In the genomic region with DNA sequence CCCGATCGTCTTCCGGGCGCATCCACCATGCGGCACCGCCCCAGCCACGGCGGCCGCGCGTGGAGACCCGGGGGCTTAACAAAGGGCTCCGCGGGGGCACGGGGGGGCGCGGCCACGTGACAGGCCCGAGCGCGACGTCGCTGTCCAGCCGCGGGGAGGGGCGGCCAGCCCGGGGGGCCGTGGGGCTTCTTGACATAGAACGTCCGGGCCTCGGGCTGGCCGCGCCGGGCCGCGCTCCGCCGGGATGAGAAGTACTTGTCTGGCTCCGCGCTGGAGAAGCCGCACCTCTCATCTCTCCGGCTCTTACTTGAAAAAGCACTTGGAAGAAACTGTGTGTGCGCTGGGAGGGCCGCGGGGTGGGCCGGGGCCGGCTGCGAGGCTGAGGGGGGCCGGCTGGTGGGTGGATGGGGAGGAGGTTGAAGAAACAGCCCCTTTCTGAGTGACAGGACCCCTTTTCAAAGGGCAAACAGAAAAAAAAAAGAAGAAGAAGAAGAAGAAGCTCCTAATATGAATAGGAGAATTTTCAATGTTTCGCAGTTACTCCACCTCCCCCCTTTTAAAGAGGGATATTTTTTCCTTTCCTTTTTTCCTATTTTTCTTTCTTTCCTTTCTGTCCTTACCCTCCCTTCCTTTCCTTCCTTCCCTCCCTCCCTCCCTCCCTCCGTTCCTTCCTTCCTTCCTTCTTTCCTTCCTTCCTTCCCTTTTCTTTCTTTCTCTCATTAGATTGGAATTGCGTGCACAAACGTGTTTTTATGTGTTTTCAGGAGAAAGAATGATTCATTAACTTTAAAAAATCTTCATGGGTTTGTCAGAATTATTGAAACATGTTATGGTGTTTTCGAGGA, we compare ENCODE assay signal across 10 cellular contexts. TPM values are rescaled to one million over a fixed set of nuclear protein-coding genes. Genes with fewer than 3 reads are reported as not detected.
DNase-seq lines count a peak whose midpoint lies in the region; ATAC-seq, FAIRE-seq and TF ChIP-seq lines count a peak whose summit lies in the region.
"Had no signal": no experiment of that assay in that cellular context is flagged by ENCODE, and none has a peak within 500 bp of the region (broad histone marks: within the 10 kb centered on the region; RNA-seq: fewer than 3 reads in every experiment).

No MANE protein-coding gene starts in this region.

- no peak overlapping the region for H2BK5ac ChIP-seq in H1 (ENCODE audit: low read depth, low read length)

- H3K4me3 Mint-ChIP-seq in neural crest cell, result peak overlapping the region; percentile 90
- H3K4me3 Mint-ChIP-seq in stimulated activated memory B cell treated with anti-CD40 and anti-IgM and Interleukin-4, amounts not matched to agents 10 μg/mL and 1 μg/mL and 100 μg/mL, for 72 hours, result no peak overlapping the region

- H3K9me3 ChIP-seq in HEK293 (ENCODE audit: control insufficient read depth, insufficient read depth, low read depth, low read length) (no peaks in the 10 kb centered on the region), H1 (ENCODE audit: insufficient read depth in 2 of 2, low read depth in 1 of 2, low read length in 1 of 2) (no peaks in the 10 kb centered on the region), small intestine (ENCODE audit: control insufficient read depth, low read depth) (no peaks in the 10 kb centered on the region)

- H2AFZ ChIP-seq in H1 (ENCODE audit: low read length), result no peak overlapping the region

- H3K36me3 ChIP-seq in HEK293 (ENCODE audit: control insufficient read depth in 2 of 2, insufficient read depth in 1 of 2, low read length in 2 of 2), result no peaks in the 10 kb centered on the region
- peaks cover 0 to 4% (median 0%) of the 10 kb centered on the region in 4 experiments; a peak in 2 of 8 replicates for H3K36me3 ChIP-seq in H1 (ENCODE audit: control insufficient read depth in 2 of 4, insufficient read depth in 4 of 4, low read length in 3 of 4)
- no peaks in the 10 kb centered on the region for H3K36me3 ChIP-seq in small intestine (ENCODE audit: control insufficient read depth in 2 of 2, insufficient read depth in 2 of 2, low read length in 2 of 2)

- peak overlapping the region; percentile 19; the same call in 1 of the 2 replicates for H3K4me3 ChIP-seq in AG04449 (ENCODE audit: low read depth, low read length)
- no peak overlapping the region for H3K4me3 ChIP-seq in HEK293 (ENCODE audit: low read depth, low read length)
- peak overlapping the region in 1 of 4 experiments; percentile 45; a peak in 2 of 8 replicates for H3K4me3 ChIP-seq in H1 (ENCODE audit: extremely low read depth in 1 of 4, insufficient read depth in 2 of 4, low read depth in 3 of 4, low read length in 4 of 4)
- H3K4me3 ChIP-seq in small intestine (ENCODE audit: low read depth in 1 of 2, low read length in 2 of 2), result no peak overlapping the region

- H3K23ac ChIP-seq in H1 (ENCODE audit: insufficient read length), result no peak overlapping the region

- DNase-seq in AG04449 (ENCODE audit: low read depth, low spot score) (no peak), H1 (ENCODE audit: low read depth in 1 of 2, low spot score in 2 of 2) (no peak), neural crest cell (ENCODE audit: low read depth, low spot score) (no peak), small intestine (no peak), DMS153 treated with DMSO at 0.1 percent for 48 hours (lab: John Stamatoyannopoulos, UW; ENCODE audit: unreplicated experiment) (no peak)
- DNase-seq in stimulated activated CD4-positive, alpha-beta T cell treated with anti-CD3 and anti-CD28 coated beads, Interleukin-4, amount 100 ng/mL, for 1 hour, result no peak
- DNase-seq: activated CD4-positive, alpha-beta T cell treated with anti-CD3 and anti-CD28 coated beads for 1 hour had no signal

- H3K4me1 Mint-ChIP-seq in neural crest cell, result peaks cover 56% of the 10 kb centered on the region
- peaks cover 9% of the 10 kb centered on the region for H3K4me1 Mint-ChIP-seq in stimulated activated memory B cell treated with anti-CD40 and anti-IgM and Interleukin-4, amounts not matched to agents 10 μg/mL and 1 μg/mL and 100 μg/mL, for 72 hours

- no peaks in the 10 kb centered on the region; the same call in 1 of the 2 replicates for H3K23me2 ChIP-seq in H1 (ENCODE audit: low read depth, low read length)

- H4K5ac ChIP-seq in H1 (ENCODE audit: insufficient read length, low read depth, low read length), result no peak overlapping the region

- no peak for TF ChIP-seq POLR2A in H1 (IDR thresholded peaks at IDR 0.05; ENCODE audit: control extremely low read depth in 1 of 2, low read depth in 2 of 2, low read length in 2 of 2)

- no peak overlapping the region for H3K9ac ChIP-seq in H1 (replicated peaks in 1 of 4; ENCODE audit: extremely low read depth in 1 of 4, low read depth in 3 of 4, low read length in 3 of 4)

- H2BK15ac ChIP-seq in H1 (ENCODE audit: low read length), result no peak overlapping the region

- H3K79me2 ChIP-seq in H1 (ENCODE audit: control insufficient read depth in 1 of 2, insufficient read depth in 2 of 2, low read length in 2 of 2), result no peaks in the 10 kb centered on the region

- H3K56ac ChIP-seq in H1 (replicated peaks; ENCODE audit: insufficient read length, low read depth, low read length), result no peak overlapping the region

- no peak overlapping the region for H2BK120ac ChIP-seq in H1 (replicated peaks; ENCODE audit: low read depth, low read length)

- no peak for TF ChIP-seq EP300 in H1 (IDR thresholded peaks at IDR 0.05; ENCODE audit: borderline replicate concordance in 1 of 2, low read depth in 2 of 2, low read length in 2 of 2)

- H3K27me3 ChIP-seq in H1 (replicated peaks in 1 of 4; ENCODE audit: control insufficient read depth in 3 of 4, extremely low read depth in 1 of 4, insufficient read depth in 3 of 4, low read length in 3 of 4) (peaks cover 84 to 100% (median 93%) of the 10 kb centered on the region in 4 experiments), small intestine (ENCODE audit: control insufficient read depth in 2 of 2, insufficient read depth in 2 of 2, low read length in 2 of 2) (peaks cover 0 to 34% of the 10 kb centered on the region in 2 donors)

- no peak for FAIRE-seq in H1 (lab: Jason Lieb, UNC)
- no peak for FAIRE-seq in small intestine (lab: Jason Lieb, UNC)
- FAIRE-seq: GM19239 had no signal

- H4K20me1 ChIP-seq in H1 (replicated peaks in 1 of 2; ENCODE audit: control insufficient read depth in 1 of 2, insufficient read depth in 2 of 2, low read length in 2 of 2), result peaks cover 14 to 20% of the 10 kb centered on the region in 2 experiments

- H3K4me2 ChIP-seq in H1 (ENCODE audit: insufficient read depth in 1 of 2, low read depth in 2 of 2, low read length in 2 of 2), result peak overlapping the region; percentile 6 to 16; a peak in 2 of 4 replicates

- peaks cover 63% of the 10 kb centered on the region for H3K27me3 Mint-ChIP-seq in neural crest cell (ENCODE audit: low read depth)
- peaks cover 19% of the 10 kb centered on the region for H3K27me3 Mint-ChIP-seq in stimulated activated memory B cell treated with anti-CD40 and anti-IgM and Interleukin-4, amounts not matched to agents 10 μg/mL and 1 μg/mL and 100 μg/mL, for 72 hours

- CTCF ChIA-PET in AG04449 (lab: Yijun Ruan, JAX), result no interaction called here
- CTCF ChIA-PET in HEK293 (lab: Yijun Ruan, JAX), result interaction anchor here (1.0 kb wide), 1 partner anchor 72 kb away, joined by 5 read pairs; no protein-coding TSS in a partner anchor
- CTCF ChIA-PET in H1 (lab: Charles Lee; ENCODE audit: partially characterized antibody), result interaction anchor here (0.6 to 0.9 kb wide), 3 partner anchors 19 to 196 kb away, joined by 3 to 4 read pairs (median 4); no protein-coding TSS in a partner anchor

- no peak overlapping the region for H4K8ac ChIP-seq in H1 (ENCODE audit: extremely low read depth, insufficient read depth, low read length)

- TF ChIP-seq RAD21 in H1 (IDR thresholded peaks at IDR 0.05 in 1 of 2, conservative IDR thresholded peaks at IDR 0.05 in 1 of 2; ENCODE audit: low read depth in 2 of 2, low read length in 2 of 2), result no peak

- TF ChIP-seq CTCF in AG04449 (IDR thresholded peaks at IDR 0.05; ENCODE audit: insufficient read depth, low read length, missing control alignments), result no peak
- no peak for TF ChIP-seq CTCF in HEK293 (tag by site-specific recombination; IDR thresholded peaks at IDR 0.05)
- no peak for TF ChIP-seq CTCF in H1 (IDR thresholded peaks at IDR 0.05; ENCODE audit: control extremely low read depth in 1 of 3, insufficient read depth in 1 of 3, low read depth in 1 of 3, low read length in 3 of 3)
- no peak for TF ChIP-seq CTCF in neural crest cell (conservative IDR thresholded peaks at IDR 0.05)

- H3K14ac ChIP-seq in H1 (ENCODE audit: insufficient read length), result no peak overlapping the region

- H3K27ac ChIP-seq in HEK293 (ENCODE audit: extremely low read depth, low read depth, low read length), result no peak overlapping the region
- H3K27ac ChIP-seq in H1 (ENCODE audit: low read depth, low read length), result no peak overlapping the region
- no peak overlapping the region for H3K27ac ChIP-seq in small intestine (ENCODE audit: low read depth in 1 of 2, low read length in 1 of 2)

- H3K36me3 Mint-ChIP-seq in neural crest cell (ENCODE audit: low read depth), result no peaks in the 10 kb centered on the region
- H3K36me3 Mint-ChIP-seq in stimulated activated memory B cell treated with anti-CD40 and anti-IgM and Interleukin-4, amounts not matched to agents 10 μg/mL and 1 μg/mL and 100 μg/mL, for 72 hours, result no peaks in the 10 kb centered on the region

- no peak overlapping the region for H2BK20ac ChIP-seq in H1 (ENCODE audit: low read length)

- no peak overlapping the region for H2AK5ac ChIP-seq in H1 (ENCODE audit: low read depth, low read length)

- no peak overlapping the region for H2BK12ac ChIP-seq in H1 (ENCODE audit: low read depth, low read length)

- H3K18ac ChIP-seq in H1 (ENCODE audit: extremely low read depth, low read length), result no peak overlapping the region

- peaks cover 35% of the 10 kb centered on the region for H3K4me1 ChIP-seq in HEK293 (ENCODE audit: control insufficient read depth, insufficient read depth, low read length)
- H3K4me1 ChIP-seq in H1 (replicated peaks in 1 of 4; ENCODE audit: control insufficient read depth in 3 of 4, insufficient read depth in 4 of 4, low read length in 3 of 4), result peaks cover 0 to 9% (median 8%) of the 10 kb centered on the region in 4 experiments; a peak in 6 of 7 replicates
- no peaks in the 10 kb centered on the region for H3K4me1 ChIP-seq in small intestine (ENCODE audit: control insufficient read depth in 2 of 2, insufficient read depth in 1 of 2, low read depth in 1 of 2, low read length in 1 of 2)

- H3K27ac Mint-ChIP-seq in neural crest cell (ENCODE audit: unreplicated experiment), result peak overlapping the region; percentile 97
- H3K27ac Mint-ChIP-seq in stimulated activated memory B cell treated with anti-CD40 and anti-IgM and Interleukin-4, amounts not matched to agents 10 μg/mL and 1 μg/mL and 100 μg/mL, for 72 hours, result no peak overlapping the region

- no peak for ATAC-seq in stimulated activated memory B cell treated with anti-CD40 and anti-IgM and Interleukin-4, amounts not matched to agents 10 μg/mL and 1 μg/mL and 100 μg/mL, for 72 hours

- no peaks in the 10 kb centered on the region for H3K9me3 Mint-ChIP-seq in neural crest cell
- H3K9me3 Mint-ChIP-seq in stimulated activated memory B cell treated with anti-CD40 and anti-IgM and Interleukin-4, amounts not matched to agents 10 μg/mL and 1 μg/mL and 100 μg/mL, for 72 hours, result peaks cover 3% of the 10 kb centered on the region

- no peak overlapping the region for H4K91ac ChIP-seq in H1 (replicated peaks; ENCODE audit: insufficient read length, low read length)

- no peak overlapping the region for H3K4ac ChIP-seq in H1 (replicated peaks; ENCODE audit: insufficient read length, low read depth, low read length)

- H3K79me1 ChIP-seq in H1 (ENCODE audit: low read depth, low read length), result no peaks in the 10 kb centered on the region; the same call in 1 of the 2 replicates

- POLR2A ChIA-PET in AG04449 (lab: Yijun Ruan, JAX) (no interaction called here), HEK293 (lab: Yijun Ruan, JAX) (no interaction called here), H1 (lab: Charles Lee; ENCODE audit: partially characterized antibody) (no interaction called here)

- WGBS in H1 (ENCODE audit: extremely low coverage in 1 of 2, insufficient coverage in 1 of 2, insufficient read length in 1 of 2, insufficient replicate concordance in 2 of 2, low coverage in 1 of 2, low lambda C conversion rate in 2 of 2, missing lambda C conversion rate in 1 of 2), 2 experiments, result 6% methylated on average over 28 of the region's 54 CpGs; no CpG with 5 or more reads in 1 of the 2 experiments
- 8 to 12% (median 8%) methylated on average over 49 to 54 of the region's 54 CpGs for WGBS in small intestine, 3 donors

RNA-seq across cellular contexts. Expression of gene NR2F1, which starts 21.3 kb away (rescaled TPM):
- total RNA-seq in H1 (2021; fragmentation: NEBNext Ultra II Directional; extraction: Animal tissue kit (Norgen Biotek cat#: 25700)), result not detected in 2 replicates
- 0.17 TPM in 1 of 2 replicates, not detected in the other for polyA plus RNA-seq in H1 (2011; rRNA removed)
- 0.27 TPM for polyA plus RNA-seq in H1 (2011; cell fraction: cytosol; rRNA removed)
- polyA plus RNA-seq in H1 (2011; cell fraction: nucleus; rRNA removed), result 0.20 TPM
- polyA plus RNA-seq in H1 (2012, experiment 1 of 2), result 0.17 to 0.59 TPM (median 0.49 TPM) in 4 replicates
- polyA plus RNA-seq in H1 (2012, experiment 2 of 2), result not detected
- 0.02 TPM for polyA plus RNA-seq in H1 (2013, experiment 1 of 2)
- not detected for polyA plus RNA-seq in H1 (2013, experiment 2 of 2)
- polyA minus RNA-seq in H1 (2011; rRNA and poly(A)+ RNA removed), result 0.13 TPM in 1 of 2 replicates, not detected in the other
- polyA minus RNA-seq in H1 (2011; cell fraction: cytosol; rRNA and poly(A)+ RNA removed), result 2.1 TPM
- 0.90 TPM for polyA minus RNA-seq in H1 (2011; cell fraction: nucleus; rRNA and poly(A)+ RNA removed)
- 411 and 426 TPM in 2 replicates for total RNA-seq in neural crest cell
- 10 to 100 TPM in 1 of 3 donors, 1 to 10 TPM in 1, under 1 TPM in 1; 0.67 to 12.1 (median 3.5) TPM for polyA plus RNA-seq in small intestine

RNA-seq across cellular contexts. Expression of gene NR2F1-AS1, which starts 23.3 kb away (rescaled TPM):
- 1.6 and 2.1 TPM in 2 replicates for total RNA-seq in H1 (2021; fragmentation: NEBNext Ultra II Directional; extraction: Animal tissue kit (Norgen Biotek cat#: 25700))
- polyA plus RNA-seq in H1 (2011; rRNA removed), result 1.1 and 5.6 TPM in 2 replicates
- polyA plus RNA-seq in H1 (2011; cell fraction: cytosol; rRNA removed), result 2.2 TPM
- 0.88 TPM for polyA plus RNA-seq in H1 (2011; cell fraction: nucleus; rRNA removed)
- 1.8 to 4.0 TPM (median 2.9 TPM) in 4 replicates for polyA plus RNA-seq in H1 (2012, experiment 1 of 2)
- polyA plus RNA-seq in H1 (2012, experiment 2 of 2), result 1.4 TPM
- polyA plus RNA-seq in H1 (2013, experiment 1 of 2), result 4.1 TPM
- 3.5 TPM for polyA plus RNA-seq in H1 (2013, experiment 2 of 2)
- 0.69 and 1.7 TPM in 2 replicates for polyA minus RNA-seq in H1 (2011; rRNA and poly(A)+ RNA removed)
- polyA minus RNA-seq in H1 (2011; cell fraction: cytosol; rRNA and poly(A)+ RNA removed), result not detected
- 3.4 TPM for polyA minus RNA-seq in H1 (2011; cell fraction: nucleus; rRNA and poly(A)+ RNA removed)
- 52.4 and 53.1 TPM in 2 replicates for total RNA-seq in neural crest cell
- 1 to 10 TPM in 2 of 3 donors, under 1 TPM in 1; 0.89 to 4.4 (median 3.5) TPM for polyA plus RNA-seq in small intestine

Comparison
In these comparisons a context has a peak if more than half of its experiments do, and no peak if none do; other contexts are left out.
1. RNA of gene NR2F1, which starts 21.3 kb away (total RNA-seq): 411 to 426 TPM in neural crest cell; not detected in H1; every median in the first group is over 100 times any median in the second.
2. RNA of gene NR2F1-AS1, which starts 23.3 kb away (total RNA-seq): 52.4 to 53.1 TPM in neural crest cell; 1.6 to 2.1 TPM in H1; every median in the first group is over 10 times any median in the second.